24 cellular contexts compared by ENCODE assay signal in the genomic region with DNA sequence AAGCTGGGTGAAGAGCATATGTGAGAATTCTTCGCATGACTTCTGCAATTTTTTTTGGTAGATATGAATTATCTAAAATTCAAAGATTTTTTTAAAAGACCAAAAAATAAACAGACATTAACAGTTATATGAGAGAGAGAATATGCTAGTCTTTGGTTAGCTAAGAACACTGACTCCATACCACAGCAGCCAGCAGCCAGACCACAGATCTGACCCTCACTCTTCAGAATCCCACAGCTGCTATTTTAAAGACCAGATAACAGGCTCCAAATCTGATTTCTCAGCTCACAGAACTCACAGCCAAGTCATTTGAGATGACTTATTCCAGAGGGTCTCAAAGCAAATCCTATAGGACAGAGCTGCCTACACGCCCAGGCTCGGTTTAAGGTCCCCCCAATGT. TPM values are rescaled to one million over a fixed set of nuclear protein-coding genes. Genes with fewer than 3 reads are reported as not detected.
A peak's percentile ranks its signal among the peaks of the same experiment; 100 is the strongest.
DNase-seq lines count a peak whose midpoint lies in the region; ATAC-seq and TF ChIP-seq lines count a peak whose summit lies in the region.
"Had no signal": no experiment of that assay in that cellular context is flagged by ENCODE, and none has a peak within 500 bp of the region (broad histone marks: within the 10 kb centered on the region; RNA-seq: fewer than 3 reads in every experiment).

No MANE protein-coding gene starts in this region.

- H3K9me3 ChIP-seq in CD4-positive, alpha-beta T cell (ENCODE audit: control insufficient read depth, low read length), result no peaks in the 10 kb centered on the region
- H3K9me3 ChIP-seq: upper lobe of right lung had no signal

- H3K4me1 Mint-ChIP-seq in CD4-positive, alpha-beta T cell (ENCODE audit: low read depth), result peaks cover 90% of the 10 kb centered on the region
- H3K4me1 Mint-ChIP-seq in central memory CD8-positive, alpha-beta T cell, result peaks cover 60% of the 10 kb centered on the region
- peaks cover 41% of the 10 kb centered on the region for H3K4me1 Mint-ChIP-seq in mesothelial cell of epicardium

- intact Hi-C loops in CD4-positive, alpha-beta T cell (cut with DNase I, micrococcal nuclease), result loop anchor here in 1 of 2 experiments (10.0 kb wide), 1 partner anchor 125 kb away; no protein-coding TSS in a partner anchor

- POLR2A ChIA-PET in CD4-positive, alpha-beta T cell (lab: Charles Lee), result interaction anchor here (1.0 kb wide), 1 partner anchor 20 kb away, joined by 5 read pairs; no protein-coding TSS in a partner anchor

- no peaks in the 10 kb centered on the region for H3K27me3 Mint-ChIP-seq in CD4-positive, alpha-beta T cell
- H3K27me3 Mint-ChIP-seq in central memory CD8-positive, alpha-beta T cell, result no peaks in the 10 kb centered on the region
- no peaks in the 10 kb centered on the region for H3K27me3 Mint-ChIP-seq in mesothelial cell of epicardium (ENCODE audit: low read depth)
- H3K27me3 Mint-ChIP-seq: activated naive CD4-positive, alpha-beta T cell treated with anti-CD3 and anti-CD28 coated beads, Interleukin-2, amount 50 U/mL, for 24 hours; stimulated activated naive CD8-positive, alpha-beta T cell treated with anti-CD3 and anti-CD28 coated beads, Interleukin-15, amount 100 ng/mL, for 72 hours had no signal

- H3K27me3 ChIP-seq in CD4-positive, alpha-beta T cell (ENCODE audit: control insufficient read depth, insufficient read depth, low read length), result no peaks in the 10 kb centered on the region
- H3K27me3 ChIP-seq: upper lobe of right lung had no signal

- no peak for DNase-seq in CD4-positive, alpha-beta T cell
- DNase-seq in OCI-M1 (lab: John Stamatoyannopoulos, UW) (peak; percentile 18), mesothelial cell of epicardium (ENCODE audit: low spot score in 2 of 2, unreplicated experiment in 2 of 2) (no peak), germinal center (ENCODE audit: low spot score) (no peak), superior temporal gyrus (ENCODE audit: extremely low spot score) (no peak)
- DNase-seq in central memory CD8-positive, alpha-beta T cell (ENCODE audit: low spot score in 2 of 2), result no peak
- DNase-seq: CD8-positive, alpha-beta T cell; cerebellar nuclear complex; DND-41; effector memory CD4-positive, alpha-beta T cell; GOT3; hypothalamus; NCI-H1436; NCI-H2171 treated with DMSO at 0.1 percent for 48 hours; NCI-H82; occipital lobe; stimulated activated CD4-positive, alpha-beta T cell treated with anti-CD3 and anti-CD28 coated beads, Interleukin-1b, Interleukin-23, amount 100 ng/mL, for 48 hours; stimulated activated naive CD8-positive, alpha-beta T cell treated with anti-CD3 and anti-CD28 coated beads, Interleukin-15, amount 100 ng/mL, for 72 hours; upper lobe of right lung had no signal

- H3K4me3 Mint-ChIP-seq in CD4-positive, alpha-beta T cell, result no peak overlapping the region
- H3K4me3 Mint-ChIP-seq in central memory CD8-positive, alpha-beta T cell, result no peak overlapping the region
- H3K4me3 Mint-ChIP-seq in mesothelial cell of epicardium, result no peak overlapping the region
- H3K4me3 Mint-ChIP-seq: activated naive CD4-positive, alpha-beta T cell treated with anti-CD3 and anti-CD28 coated beads, Interleukin-2, amount 50 U/mL, for 24 hours; CD8-positive, alpha-beta T cell; stimulated activated naive CD8-positive, alpha-beta T cell treated with anti-CD3 and anti-CD28 coated beads, Interleukin-15, amount 100 ng/mL, for 72 hours had no signal

- H3K9me3 Mint-ChIP-seq in CD4-positive, alpha-beta T cell, result no peaks in the 10 kb centered on the region
- H3K9me3 Mint-ChIP-seq in central memory CD8-positive, alpha-beta T cell, result no peaks in the 10 kb centered on the region
- no peaks in the 10 kb centered on the region for H3K9me3 Mint-ChIP-seq in mesothelial cell of epicardium
- H3K9me3 Mint-ChIP-seq: activated naive CD4-positive, alpha-beta T cell treated with anti-CD3 and anti-CD28 coated beads, Interleukin-2, amount 50 U/mL, for 24 hours; CD8-positive, alpha-beta T cell; stimulated activated naive CD8-positive, alpha-beta T cell treated with anti-CD3 and anti-CD28 coated beads, Interleukin-15, amount 100 ng/mL, for 72 hours had no signal

- CTCF ChIA-PET in CD4-positive, alpha-beta T cell (lab: Charles Lee), result no interaction called here

- no peak for TF ChIP-seq CTCF in CD4-positive, alpha-beta T cell (IDR thresholded peaks at IDR 0.05)
- no peak for TF ChIP-seq CTCF in mesothelial cell of epicardium (IDR thresholded peaks at IDR 0.05; ENCODE audit: unreplicated experiment)

- no peak for ATAC-seq in CD4-positive, alpha-beta T cell (ENCODE audit: poor library complexity)
- no peak for ATAC-seq in central memory CD8-positive, alpha-beta T cell (replicated peaks; ENCODE audit: extremely low read depth, poor library complexity, severe bottlenecking)
- ATAC-seq in esophagus mucosa, result no peak
- no peak for ATAC-seq in HG02678 (IDR thresholded peaks at IDR 0.05; ENCODE audit: unreplicated experiment)
- ATAC-seq: CD8-positive, alpha-beta T cell; Panc1; sciatic nerve; stimulated activated naive CD8-positive, alpha-beta T cell treated with anti-CD3 and anti-CD28 coated beads, Interleukin-15, amount 100 ng/mL, for 72 hours; upper lobe of right lung had no signal

- peak overlapping the region; percentile 52 for H3K27ac Mint-ChIP-seq in CD4-positive, alpha-beta T cell
- H3K27ac Mint-ChIP-seq in central memory CD8-positive, alpha-beta T cell (ENCODE audit: low read depth), result peak overlapping the region; percentile 42
- H3K27ac Mint-ChIP-seq in mesothelial cell of epicardium, result peak overlapping the region; percentile 61

- no peak overlapping the region for H3K27ac ChIP-seq in CD4-positive, alpha-beta T cell (ENCODE audit: low read depth, low read length)
- H3K27ac ChIP-seq: upper lobe of right lung had no signal

- peaks cover 100% of the 10 kb centered on the region for H3K36me3 Mint-ChIP-seq in CD4-positive, alpha-beta T cell (ENCODE audit: low read depth)
- peaks cover 59% of the 10 kb centered on the region for H3K36me3 Mint-ChIP-seq in central memory CD8-positive, alpha-beta T cell (ENCODE audit: insufficient read depth)
- peaks cover 11% of the 10 kb centered on the region for H3K36me3 Mint-ChIP-seq in mesothelial cell of epicardium

RNA-seq across cellular contexts. Expression of gene NUDCD3, which starts 20.4 kb away (rescaled TPM):
- 10 to 100 TPM; 56.6 to 60.6 TPM for total RNA-seq in CD4-positive, alpha-beta T cell
- total RNA-seq in mesothelial cell of epicardium, result 104 to 107 TPM (median 105 TPM) in 3 replicates
- 68.9 TPM for total RNA-seq in esophagus mucosa
